ENCODE assay signal across 16 cellular contexts in genomic region chr10:52597189-52597863, GRCh38.
A peak's percentile ranks its signal among the peaks of the same experiment; 100 is the strongest.
DNase-seq lines count a peak whose midpoint lies in the region; ATAC-seq and TF ChIP-seq lines count a peak whose summit lies in the region.
"Had no signal": no experiment of that assay in that cellular context is flagged by ENCODE, and none has a peak within 500 bp of the region (broad histone marks: within the 10 kb centered on the region; RNA-seq: fewer than 3 reads in every experiment).

No MANE protein-coding gene starts in this region.

- peaks cover 4% of the 10 kb centered on the region for H3F3A ChIP-seq in PC-3 (ENCODE audit: low read length, unreplicated experiment)

- peak; percentile 42 for ATAC-seq in PC-3
- ATAC-seq in activated CD4-positive, CD25-positive, alpha-beta regulatory T cell treated with anti-CD3 and anti-CD28 coated beads, Interleukin-2, amount 50 U/mL, for 24 hours = no peak
- ATAC-seq in HG03045 (IDR thresholded peaks at IDR 0.05; ENCODE audit: unreplicated experiment) = no peak

- H3K9me3 ChIP-seq in PC-3 (ENCODE audit: low read length) (no peaks in the 10 kb centered on the region), fibroblast of lung (ENCODE audit: control insufficient read depth, insufficient read depth, low read depth, low read length) (no peaks in the 10 kb centered on the region)
- no peaks in the 10 kb centered on the region for H3K9me3 ChIP-seq in effector memory CD4-positive, alpha-beta T cell (ENCODE audit: control insufficient read depth, low read length)
- H3K9me3 ChIP-seq: esophagus muscularis mucosa, tibial nerve had no signal

- no peak for TF ChIP-seq CTCF in PC-3 (conservative IDR thresholded peaks at IDR 0.05; ENCODE audit: low read depth, low read length)
- no peak for TF ChIP-seq CTCF in fibroblast of lung (conservative IDR thresholded peaks at IDR 0.05 in 1 of 2, IDR thresholded peaks at IDR 0.05 in 1 of 2; ENCODE audit: low read depth in 1 of 2, low read length in 2 of 2)

- H3K36me3 ChIP-seq in PC-3 (ENCODE audit: low read depth, low read length) (no peaks in the 10 kb centered on the region), fibroblast of lung (ENCODE audit: control insufficient read depth, insufficient read depth, low read length) (no peaks in the 10 kb centered on the region)
- H3K36me3 ChIP-seq in effector memory CD4-positive, alpha-beta T cell (ENCODE audit: control insufficient read depth, insufficient read depth, low read length) = no peaks in the 10 kb centered on the region
- H3K36me3 ChIP-seq: esophagus muscularis mucosa, tibial nerve had no signal

- CTCF ChIA-PET in PC-3 (lab: Charles Lee) = interaction anchor here (0.6 kb wide), 1 partner anchor 46 kb away, joined by 8 read pairs; no protein-coding TSS in a partner anchor

- H3K27ac ChIP-seq in PC-3 (ENCODE audit: low read length) (no peak overlapping the region), fibroblast of lung (ENCODE audit: insufficient read depth, low read length) (no peak overlapping the region)
- no peak overlapping the region for H3K27ac ChIP-seq in effector memory CD4-positive, alpha-beta T cell (ENCODE audit: insufficient read depth, low read length, poor library complexity, severe bottlenecking)
- H3K27ac ChIP-seq: esophagus muscularis mucosa, tibial nerve had no signal

- POLR2A ChIA-PET in PC-3 (lab: Charles Lee; ENCODE audit: unreplicated experiment) = no interaction called here

- peak overlapping the region; percentile 79 for H3K4me2 ChIP-seq in PC-3 (ENCODE audit: low read length)
- peak overlapping the region; percentile 78 for H3K4me2 ChIP-seq in fibroblast of lung (ENCODE audit: extremely low read depth, insufficient read depth, low read length)

- DNase-seq in NOMO-1 (lab: John Stamatoyannopoulos, UW; ENCODE audit: unreplicated experiment in 2 of 2) = peak; percentile 25 to 44
- no peak for DNase-seq in NOMO-1 treated with dmso at 0.1 percent for 144 hours (lab: John Stamatoyannopoulos, UW; ENCODE audit: unreplicated experiment)
- DNase-seq in PC-3 = peak; percentile 52
- DNase-seq in fibroblast of lung (ENCODE audit: low read depth in 2 of 2) = peak in 1 of 2 donors; percentile 41
- no peak for DNase-seq in effector memory CD4-positive, alpha-beta T cell
- no peak for DNase-seq in amniotic stem cell (lab: John Stamatoyannopoulos, UW)
- DNase-seq: 8988T; activated naive CD8-positive, alpha-beta T cell treated with anti-CD3 and anti-CD28 coated beads, Interleukin-2, amount 10 ng/mL, durations not matched to agents 7 days and 5 days; activated T-cell treated with anti-CD3 and anti-CD28 coated beads for 4 hours; NCI-H1105; NCI-H226; stimulated activated CD4-positive, alpha-beta T cell treated with anti-CD3 and anti-CD28 coated beads, Interleukin-2, amount 100 ng/mL, for 48 hours had no signal

- H3K79me2 ChIP-seq in PC-3 (ENCODE audit: low read length) (no peaks in the 10 kb centered on the region), fibroblast of lung (ENCODE audit: control insufficient read depth, insufficient read depth, low read length) (no peaks in the 10 kb centered on the region)

- no peaks in the 10 kb centered on the region for H4K20me1 ChIP-seq in PC-3 (ENCODE audit: low read length)
- H4K20me1 ChIP-seq in fibroblast of lung (ENCODE audit: control insufficient read depth, extremely low read depth, insufficient read depth, low read length) = no peaks in the 10 kb centered on the region

- H3K4me1 ChIP-seq in PC-3 (ENCODE audit: insufficient read depth, low read length) = peaks cover 24% of the 10 kb centered on the region
- H3K4me1 ChIP-seq in fibroblast of lung (ENCODE audit: control insufficient read depth, extremely low read depth, insufficient read depth, low read length) = no peaks in the 10 kb centered on the region
- H3K4me1 ChIP-seq in effector memory CD4-positive, alpha-beta T cell (ENCODE audit: control insufficient read depth, insufficient read depth, low read length, poor library complexity, severe bottlenecking) = no peaks in the 10 kb centered on the region
- H3K4me1 ChIP-seq: esophagus muscularis mucosa had no signal

- H2AFZ ChIP-seq in PC-3 (ENCODE audit: low read length) = peak overlapping the region; percentile 79
- H2AFZ ChIP-seq in fibroblast of lung (ENCODE audit: low read length) = peak overlapping the region; percentile 77

- H3K9ac ChIP-seq in PC-3 (ENCODE audit: low read length) = peak overlapping the region; percentile 40
- peak overlapping the region; percentile 7 for H3K9ac ChIP-seq in fibroblast of lung (ENCODE audit: insufficient read depth, low read length)

- H3K27me3 ChIP-seq in PC-3 (ENCODE audit: low read length) (no peaks in the 10 kb centered on the region), fibroblast of lung (ENCODE audit: control insufficient read depth, insufficient read depth, low read length) (no peaks in the 10 kb centered on the region)
- H3K27me3 ChIP-seq in effector memory CD4-positive, alpha-beta T cell (replicated peaks; ENCODE audit: control insufficient read depth, insufficient read depth, low read length, poor library complexity, severe bottlenecking) = no peaks in the 10 kb centered on the region
- H3K27me3 ChIP-seq: esophagus muscularis mucosa, tibial nerve had no signal

- intact Hi-C loops in PC-3 (cut with micrococcal nuclease) = loop anchor here (1.0 kb wide), 2 partner anchors 20 to 35 kb away; no protein-coding TSS in a partner anchor

- H3K4me3 ChIP-seq in PC-3 (ENCODE audit: low read length) (peak overlapping the region; percentile 61), fibroblast of lung (replicated peaks in 1 of 4; ENCODE audit: control extremely low read depth in 1 of 4, insufficient read depth in 1 of 4, low read depth in 3 of 4, low read length in 4 of 4) (peak overlapping the region; percentile 30 to 53 (median 40))
- no peak overlapping the region for H3K4me3 ChIP-seq in effector memory CD4-positive, alpha-beta T cell (ENCODE audit: insufficient read depth, low read depth, low read length, poor library complexity, severe bottlenecking)
- H3K4me3 ChIP-seq: esophagus muscularis mucosa, tibial nerve had no signal

- no peaks in the 10 kb centered on the region for H3K9me2 ChIP-seq in PC-3 (replicated peaks; ENCODE audit: low read length)

- no TSS peak for BruUV-seq in PC-3 (replicated peaks; lab: Mats Ljungman, UMichigan)

Comparison
In these comparisons a context has a peak if more than half of its experiments do, and no peak if none do; other contexts are left out.
1. DNase-seq: peak in NOMO-1 (2 of 2) and PC-3 (single experiment); none in NOMO-1 treated with dmso at 0.1 percent for 144 hours (single experiment), effector memory CD4-positive, alpha-beta T cell (0 of 3) and amniotic stem cell (single experiment).